ENCODE assay signal across 1 cellular context in the genomic region with DNA sequence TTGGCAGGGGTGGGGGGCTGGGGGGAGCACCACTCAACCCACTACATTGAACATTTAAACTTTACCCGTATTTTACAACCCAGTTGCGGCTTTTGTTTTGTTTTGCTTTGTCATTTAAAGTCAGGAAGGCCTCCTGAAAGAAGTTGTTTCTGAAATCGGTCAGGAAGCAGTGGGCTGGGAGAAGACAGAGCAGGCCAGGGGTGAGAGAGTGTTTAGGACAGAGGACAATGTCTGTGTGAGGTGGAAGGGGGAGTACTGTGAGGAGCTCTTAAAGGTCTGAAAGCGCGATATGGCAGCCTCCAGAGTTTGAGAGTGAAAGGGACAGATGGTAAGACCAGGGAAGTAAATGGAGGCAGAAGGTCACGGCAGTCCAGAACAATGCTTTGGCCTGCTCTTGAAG.
TF ChIP-seq lines count a peak whose summit lies in the region.

No MANE protein-coding gene starts in this region.

TF ChIP-seq in GM12878, 131 proteins besides CTCF, POLR2A, EP300 and RAD21:
- TF ChIP-seq PBX3 (IDR thresholded peaks at IDR 0.05; ENCODE audit: insufficient replicate concordance, low read depth, low read length) (no peak), SKIL (IDR thresholded peaks at IDR 0.05; ENCODE audit: low read depth, poor library complexity, severe bottlenecking) (no peak), ZBTB40 (IDR thresholded peaks at IDR 0.05; ENCODE audit: borderline replicate concordance) (no peak)
- TF ChIP-seq, protein P1, sequence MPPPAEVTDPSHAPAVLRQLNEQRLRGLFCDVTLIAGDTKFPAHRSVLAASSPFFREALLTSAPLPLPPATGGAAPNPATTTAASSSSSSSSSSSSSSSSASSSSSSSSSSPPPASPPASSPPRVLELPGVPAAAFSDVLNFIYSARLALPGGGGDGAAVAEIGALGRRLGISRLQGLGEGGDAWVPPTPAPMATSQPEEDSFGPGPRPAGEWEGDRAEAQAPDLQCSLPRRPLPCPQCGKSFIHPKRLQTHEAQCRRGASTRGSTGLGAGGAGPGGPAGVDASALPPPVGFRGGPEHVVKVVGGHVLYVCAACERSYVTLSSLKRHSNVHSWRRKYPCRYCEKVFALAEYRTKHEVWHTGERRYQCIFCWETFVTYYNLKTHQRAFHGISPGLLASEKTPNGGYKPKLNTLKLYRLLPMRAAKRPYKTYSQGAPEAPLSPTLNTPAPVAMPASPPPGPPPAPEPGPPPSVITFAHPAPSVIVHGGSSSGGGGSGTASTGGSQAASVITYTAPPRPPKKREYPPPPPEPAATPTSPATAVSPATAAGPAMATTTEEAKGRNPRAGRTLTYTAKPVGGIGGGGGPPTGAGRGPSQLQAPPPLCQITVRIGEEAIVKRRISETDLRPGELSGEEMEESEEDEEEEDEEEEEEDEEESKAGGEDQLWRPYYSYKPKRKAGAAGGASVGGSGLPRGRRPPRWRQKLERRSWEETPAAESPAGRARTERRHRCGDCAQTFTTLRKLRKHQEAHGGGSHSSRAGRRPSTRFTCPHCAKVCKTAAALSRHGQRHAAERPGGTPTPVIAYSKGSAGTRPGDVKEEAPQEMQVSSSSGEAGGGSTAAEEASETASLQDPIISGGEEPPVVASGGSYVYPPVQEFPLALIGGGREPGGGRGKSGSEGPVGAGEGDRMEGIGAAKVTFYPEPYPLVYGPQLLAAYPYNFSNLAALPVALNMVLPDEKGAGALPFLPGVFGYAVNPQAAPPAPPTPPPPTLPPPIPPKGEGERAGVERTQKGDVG (CRISPR knock-in tag; IDR thresholded peaks at IDR 0.05) = no peak
